11 cellular contexts compared by ENCODE assay signal in genomic region chr11:84800755-84801346, GRCh38.
A peak's percentile ranks its signal among the peaks of the same experiment; 100 is the strongest.
DNase-seq lines count a peak whose midpoint lies in the region; ATAC-seq, FAIRE-seq and TF ChIP-seq lines count a peak whose summit lies in the region.
"Had no signal": no experiment of that assay in that cellular context is flagged by ENCODE, and none has a peak within 500 bp of the region (broad histone marks: within the 10 kb centered on the region; RNA-seq: fewer than 3 reads in every experiment).

No MANE protein-coding gene starts in this region.

- H2AFZ ChIP-seq in KMS-11 (ENCODE audit: low read depth) (no peak overlapping the region), GM12878 (ENCODE audit: control insufficient read depth, low read depth, low read length) (no peak overlapping the region)

- 30% methylated on average over 8 of the region's 8 CpGs for WGBS in GM12878 (ENCODE audit: insufficient coverage, insufficient replicate concordance, low lambda C conversion rate, missing lambda C conversion rate)

- H3K4me2 ChIP-seq in KMS-11 (no peak overlapping the region), GM12878 (ENCODE audit: control insufficient read depth, insufficient read depth) (no peak overlapping the region)

- TF ChIP-seq RAD21 in GM12878 (IDR thresholded peaks at IDR 0.05; ENCODE audit: insufficient read depth, low read depth, low read length), result 0 out of 2 replicates have a peak, but pooled peaks have one; percentile 5

- H3K27me3 ChIP-seq in Caco-2 (replicated peaks; ENCODE audit: control insufficient read depth, insufficient read depth, low read length) (no peaks in the 10 kb centered on the region; the same call in 1 of the 2 replicates), KMS-11 (ENCODE audit: insufficient read depth, low read depth) (no peaks in the 10 kb centered on the region), GM12878 (replicated peaks in 1 of 2; ENCODE audit: control insufficient read depth in 2 of 2, insufficient read depth in 2 of 2, low read length in 1 of 2) (no peaks in the 10 kb centered on the region)
- H3K27me3 ChIP-seq: ascending aorta had no signal

- H3K9me3 Mint-ChIP-seq in Caco-2 (ENCODE audit: unreplicated experiment), result peaks cover 8% of the 10 kb centered on the region
- no peaks in the 10 kb centered on the region for H3K9me3 Mint-ChIP-seq in stimulated activated memory B cell treated with anti-CD40 and anti-IgM and Interleukin-4, amounts not matched to agents 10 μg/mL and 1 μg/mL and 100 μg/mL, for 72 hours

- no peak overlapping the region for H3K4me3 Mint-ChIP-seq in Caco-2 (ENCODE audit: unreplicated experiment)
- no peak overlapping the region for H3K4me3 Mint-ChIP-seq in stimulated activated memory B cell treated with anti-CD40 and anti-IgM and Interleukin-4, amounts not matched to agents 10 μg/mL and 1 μg/mL and 100 μg/mL, for 72 hours

- no peak overlapping the region for H3K27ac Mint-ChIP-seq in Caco-2 (ENCODE audit: unreplicated experiment)
- H3K27ac Mint-ChIP-seq in stimulated activated memory B cell treated with anti-CD40 and anti-IgM and Interleukin-4, amounts not matched to agents 10 μg/mL and 1 μg/mL and 100 μg/mL, for 72 hours, result no peak overlapping the region

- in situ Hi-C loops in GM12878 (cut with MboI), result no loop called here

- no peak for ATAC-seq in GM12878
- ATAC-seq in stimulated activated memory B cell treated with anti-CD40 and anti-IgM and Interleukin-4, amounts not matched to agents 10 μg/mL and 1 μg/mL and 100 μg/mL, for 72 hours, result no peak

- H3K36me3 ChIP-seq in Caco-2 (ENCODE audit: control insufficient read depth, insufficient read depth, low read length) (no peaks in the 10 kb centered on the region), KMS-11 (ENCODE audit: insufficient read depth) (no peaks in the 10 kb centered on the region), GM12878 (ENCODE audit: control insufficient read depth in 2 of 2, insufficient read depth in 2 of 2, low read length in 1 of 2) (no peaks in the 10 kb centered on the region)
- H3K36me3 ChIP-seq: ascending aorta had no signal

- no peak for TF ChIP-seq EP300 in GM12878 (IDR thresholded peaks at IDR 0.05; ENCODE audit: borderline replicate concordance in 1 of 2, control insufficient read depth in 1 of 2, low read depth in 2 of 2, low read length in 2 of 2)

- DNase-seq in Caco-2 (peak; percentile 54 to 65), GM12878 (ENCODE audit: low read depth, low spot score) (no peak), myocyte (ENCODE audit: low read depth) (peak; percentile 17), occipital lobe (lab: John Stamatoyannopoulos, UW) (no peak), NCI-H524 treated with DMSO at 0.1 percent for 48 hours (lab: John Stamatoyannopoulos, UW) (no peak), NCI-H2107 (lab: John Stamatoyannopoulos, UW) (no peak)

- RAD21 ChIA-PET in GM12878 (lab: Charles Lee; ENCODE audit: unreplicated experiment), result no interaction called here

- no peak overlapping the region for H3K27ac ChIP-seq in KMS-11
- no peak overlapping the region for H3K27ac ChIP-seq in GM12878 (ENCODE audit: control insufficient read depth, insufficient read depth)
- H3K27ac ChIP-seq: ascending aorta had no signal

- no peaks in the 10 kb centered on the region for H3K4me1 ChIP-seq in Caco-2
- H3K4me1 ChIP-seq in KMS-11 (ENCODE audit: low read depth, poor library complexity, severe bottlenecking), result no peaks in the 10 kb centered on the region
- no peaks in the 10 kb centered on the region for H3K4me1 ChIP-seq in GM12878 (ENCODE audit: control insufficient read depth, insufficient read depth, low read length)

- no peaks in the 10 kb centered on the region for H3K4me1 Mint-ChIP-seq in Caco-2 (ENCODE audit: low read depth, unreplicated experiment)
- H3K4me1 Mint-ChIP-seq in stimulated activated memory B cell treated with anti-CD40 and anti-IgM and Interleukin-4, amounts not matched to agents 10 μg/mL and 1 μg/mL and 100 μg/mL, for 72 hours, result no peaks in the 10 kb centered on the region

- TF ChIP-seq POLR2A in GM12878 (IDR thresholded peaks at IDR 0.05; ENCODE audit: low read depth, low read length), result no peak

- SMC1A ChIA-PET in GM12878 (lab: Charles Lee; ENCODE audit: uncharacterized antibody, unreplicated experiment), result interaction anchor here (1.0 kb wide), 1 partner anchor 11 kb away, joined by 3 read pairs; no protein-coding TSS in a partner anchor

- H3K36me3 Mint-ChIP-seq in Caco-2 (ENCODE audit: insufficient read depth, unreplicated experiment), result no peaks in the 10 kb centered on the region
- H3K36me3 Mint-ChIP-seq in stimulated activated memory B cell treated with anti-CD40 and anti-IgM and Interleukin-4, amounts not matched to agents 10 μg/mL and 1 μg/mL and 100 μg/mL, for 72 hours, result no peaks in the 10 kb centered on the region

- H4K20me1 ChIP-seq in KMS-11 (ENCODE audit: insufficient read depth) (no peaks in the 10 kb centered on the region), GM12878 (ENCODE audit: control insufficient read depth, insufficient read depth) (no peaks in the 10 kb centered on the region)

- peaks cover 3% of the 10 kb centered on the region for H3K27me3 Mint-ChIP-seq in Caco-2 (ENCODE audit: insufficient read depth, unreplicated experiment)
- H3K27me3 Mint-ChIP-seq in stimulated activated memory B cell treated with anti-CD40 and anti-IgM and Interleukin-4, amounts not matched to agents 10 μg/mL and 1 μg/mL and 100 μg/mL, for 72 hours, result peaks cover 9% of the 10 kb centered on the region

- POLR2A ChIA-PET in Caco-2 (lab: Charles Lee), result no interaction called here
- POLR2A ChIA-PET in GM12878 (lab: Charles Lee), result no interaction called here

- H3K9ac ChIP-seq in KMS-11, result no peak overlapping the region
- no peak overlapping the region for H3K9ac ChIP-seq in GM12878 (ENCODE audit: control insufficient read depth, insufficient read depth, low read length)

- peak; percentile 63 to 77 for TF ChIP-seq CTCF in Caco-2 (IDR thresholded peaks at IDR 0.05; ENCODE audit: insufficient read depth in 1 of 2, low read depth in 1 of 2, low read length in 1 of 2, severe bottlenecking in 1 of 2, unreplicated experiment in 1 of 2)
- 0 out of 2 replicates have a peak, but pooled peaks have one; percentile 28 for TF ChIP-seq CTCF in KMS-11 (conservative IDR thresholded peaks at IDR 0.05; ENCODE audit: low read depth, low read length)
- no peak for TF ChIP-seq CTCF in GM12878 (IDR thresholded peaks at IDR 0.05 in 2 of 3, conservative IDR thresholded peaks at IDR 0.05 in 1 of 3; ENCODE audit: control insufficient read depth in 2 of 3, extremely low read depth in 1 of 3, insufficient read depth in 1 of 3, low read depth in 3 of 3, low read length in 3 of 3)

- H3K4me3 ChIP-seq in Caco-2 (ENCODE audit: low read depth, low read length) (no peak overlapping the region), KMS-11 (IDR thresholded peaks at IDR 0.05; ENCODE audit: insufficient read depth, low read depth, low read length) (no peak overlapping the region), GM12878 (no peak overlapping the region)
- H3K4me3 ChIP-seq: ascending aorta, lung had no signal

- H3K79me2 ChIP-seq in KMS-11 (ENCODE audit: insufficient read depth, low read depth) (no peaks in the 10 kb centered on the region), GM12878 (ENCODE audit: control insufficient read depth, insufficient read depth, low read length) (no peaks in the 10 kb centered on the region)

- CTCF ChIA-PET in Caco-2 (lab: Charles Lee) (no interaction called here), GM12878 (lab: Yijun Ruan, JAX) (no interaction called here)

- no TSS peak for BruUV-seq in Caco-2 (replicated peaks; lab: Mats Ljungman, UMichigan)
- BruUV-seq in GM12878 (replicated peaks; lab: Mats Ljungman, UMichigan), result no TSS peak

- no peak for FAIRE-seq in GM12878 (lab: Jason Lieb, UNC)
- FAIRE-seq: GM18507 had no signal

- intact Hi-C loops in Caco-2 (cut with micrococcal nuclease; ENCODE audit: unreplicated experiment), result loop anchor here (1.0 to 5.0 kb wide), 6 partner anchors 82 to 790 kb away; no protein-coding TSS in a partner anchor
- intact Hi-C loops in GM12878 (cut with micrococcal nuclease; ENCODE audit: unreplicated experiment), result no loop called here

- H3K9me3 ChIP-seq in Caco-2 (no peaks in the 10 kb centered on the region; the same call in 1 of the 2 replicates), GM12878 (replicated peaks; ENCODE audit: control insufficient read depth, insufficient read depth, low read length) (no peaks in the 10 kb centered on the region)

TF ChIP-seq in GM12878, 131 proteins besides CTCF, POLR2A, EP300 and RAD21:
- TF ChIP-seq STAT3 (IDR thresholded peaks at IDR 0.05; ENCODE audit: low read depth, low read length) (no peak), ZZZ3 (IDR thresholded peaks at IDR 0.05; ENCODE audit: control insufficient read depth, insufficient read length, low read depth) (no peak), BACH1 (IDR thresholded peaks at IDR 0.05; ENCODE audit: borderline replicate concordance) (no peak), PML (IDR thresholded peaks at IDR 0.05; ENCODE audit: low read length) (no peak), CBX3 (IDR thresholded peaks at IDR 0.05; ENCODE audit: borderline replicate concordance, low read depth) (no peak), CEBPZ (IDR thresholded peaks at IDR 0.05; ENCODE audit: low read depth, low read length) (no peak), TBL1XR1 (IDR thresholded peaks at IDR 0.05; ENCODE audit: low read depth, low read length) (no peak), BMI1 (IDR thresholded peaks at IDR 0.05; ENCODE audit: borderline replicate concordance) (no peak)

Comparison
In these comparisons a context has a peak if more than half of its experiments do, and no peak if none do; other contexts are left out.
1. DNase-seq: peak in Caco-2 (2 of 2) and myocyte (single experiment); none in GM12878 (single experiment), occipital lobe (single experiment), NCI-H524 treated with DMSO at 0.1 percent for 48 hours (single experiment) and NCI-H2107 (single experiment).
2. CTCF ChIP-seq: peak in Caco-2 (2 of 2) and KMS-11 (single experiment); none in GM12878 (0 of 3).